In the genomic region with DNA sequence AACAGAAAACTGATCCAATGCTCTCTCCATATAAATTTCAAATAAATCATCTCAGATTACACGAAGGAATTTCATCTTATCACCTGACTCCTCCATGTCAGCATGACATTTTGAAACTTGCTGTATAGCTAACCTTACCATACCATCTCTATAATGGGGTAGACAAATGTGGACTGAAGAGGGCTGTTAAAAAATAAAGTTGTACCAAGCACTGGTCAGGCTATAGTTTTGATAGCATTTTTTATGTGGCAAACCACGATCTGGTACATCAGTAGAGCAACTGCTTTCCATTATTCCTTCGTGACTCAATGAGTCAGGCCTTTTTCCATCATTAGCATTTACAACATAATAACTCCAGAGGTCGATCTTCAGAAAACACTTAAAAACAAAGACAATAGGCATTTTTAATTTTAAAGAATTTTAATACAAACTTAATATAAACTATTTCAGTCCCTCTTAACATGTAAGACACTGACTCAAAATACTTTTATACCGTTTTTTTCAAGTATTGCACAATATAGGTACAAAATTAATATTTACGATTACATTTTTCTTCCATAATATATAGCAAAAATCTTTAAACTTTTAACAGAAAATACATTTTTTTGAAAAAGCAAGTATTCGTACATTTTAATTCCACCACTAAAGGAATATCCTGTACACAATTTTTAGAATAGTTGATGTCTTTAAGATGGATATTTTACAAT, we compare ENCODE assay signal across 12 cellular contexts. TPM values are rescaled to one million over a fixed set of nuclear protein-coding genes. Genes with fewer than 3 reads are reported as not detected.
DNase-seq lines count a peak whose midpoint lies in the region; ATAC-seq and TF ChIP-seq lines count a peak whose summit lies in the region.
"Had no signal": no experiment of that assay in that cellular context is flagged by ENCODE, and none has a peak within 500 bp of the region (broad histone marks: within the 10 kb centered on the region; RNA-seq: fewer than 3 reads in every experiment).

No MANE protein-coding gene starts in this region.

- DNase-seq in right atrium auricular region (ENCODE audit: low spot score), result no peak
- no peak for DNase-seq in Right ventricle myocardium superior
- DNase-seq in NCI-H2196 (lab: John Stamatoyannopoulos, UW; ENCODE audit: unreplicated experiment), result no peak
- no peak for DNase-seq in thyroid gland
- no peak for DNase-seq in nucleus accumbens (lab: John Stamatoyannopoulos, UW)
- DNase-seq in NCI-H128 (lab: John Stamatoyannopoulos, UW; ENCODE audit: unreplicated experiment), result no peak
- DNase-seq: AML-193, MG63, RPMI8226 had no signal

- H3K9ac ChIP-seq in endocrine pancreas (ENCODE audit: control insufficient read depth, insufficient read depth, low read length) (no peak overlapping the region), neural cell (ENCODE audit: low read length) (no peak overlapping the region)

- ATAC-seq in Right ventricle myocardium superior (ENCODE audit: poor library complexity), result no peak

- no peak for TF ChIP-seq EP300 in neural cell (conservative IDR thresholded peaks at IDR 0.05; ENCODE audit: poor library complexity, severe bottlenecking)

- H3K27ac ChIP-seq in right atrium auricular region, result peak overlapping the region; percentile 21 to 100
- H3K27ac ChIP-seq in neural cell (ENCODE audit: low read length), result no peak overlapping the region
- peak overlapping the region in 1 of 3 donors; percentile 4 for H3K27ac ChIP-seq in thyroid gland

- H3K4me3 ChIP-seq in right atrium auricular region (no peak overlapping the region), endocrine pancreas (ENCODE audit: control insufficient read depth, insufficient read depth, low read length) (peak overlapping the region; percentile 35), neural cell (ENCODE audit: low read length) (peak overlapping the region; percentile 70), thyroid gland (replicated peaks in 1 of 3) (no peak overlapping the region)
- H3K4me3 ChIP-seq: MG63 had no signal

- H3K9me2 ChIP-seq in neural cell (ENCODE audit: insufficient read depth, low read length), result no peaks in the 10 kb centered on the region

- H3K36me3 ChIP-seq in right atrium auricular region (peaks cover 27% of the 10 kb centered on the region), endocrine pancreas (ENCODE audit: control insufficient read depth, insufficient read depth, low read length) (peaks cover 3% of the 10 kb centered on the region), neural cell (ENCODE audit: insufficient read depth, low read length) (no peaks in the 10 kb centered on the region), thyroid gland (peaks cover 10 to 23% of the 10 kb centered on the region in 2 donors)

- H3F3A ChIP-seq in neural cell (ENCODE audit: insufficient read depth, low read length, poor library complexity, severe bottlenecking), result no peaks in the 10 kb centered on the region

- intact Hi-C loops in Right ventricle myocardium superior (cut with DNase I), result no loop called here
- intact Hi-C loops in thyroid gland (cut with DNase I), result loop anchor here (5.0 kb wide), 1 partner anchor 85 kb away; no protein-coding TSS in a partner anchor

- H3K4me1 ChIP-seq in right atrium auricular region (peaks cover 0 to 31% of the 10 kb centered on the region in 2 donors), endocrine pancreas (ENCODE audit: control insufficient read depth, insufficient read depth, low read length) (peaks cover 20% of the 10 kb centered on the region), thyroid gland (peaks cover 31 to 39% of the 10 kb centered on the region in 2 donors)

- H3K27me3 ChIP-seq in right atrium auricular region (no peaks in the 10 kb centered on the region), endocrine pancreas (ENCODE audit: control insufficient read depth, insufficient read depth, low read length) (no peaks in the 10 kb centered on the region), neural cell (ENCODE audit: insufficient read depth, low read depth, low read length) (no peaks in the 10 kb centered on the region), thyroid gland (no peaks in the 10 kb centered on the region)
- H3K27me3 ChIP-seq: MG63 had no signal

- H3K79me2 ChIP-seq in neural cell (replicated peaks; ENCODE audit: insufficient read depth, low read length), result peaks cover 44% of the 10 kb centered on the region

- H3K9me3 ChIP-seq in right atrium auricular region (no peaks in the 10 kb centered on the region), endocrine pancreas (ENCODE audit: control insufficient read depth, low read length) (no peaks in the 10 kb centered on the region), neural cell (ENCODE audit: low read length) (no peaks in the 10 kb centered on the region), thyroid gland (no peaks in the 10 kb centered on the region)
- H3K9me3 ChIP-seq: MG63 had no signal

- TF ChIP-seq CTCF in right atrium auricular region (IDR thresholded peaks at IDR 0.05) (no peak), neural cell (IDR thresholded peaks at IDR 0.05; ENCODE audit: poor library complexity, severe bottlenecking) (no peak), thyroid gland (IDR thresholded peaks at IDR 0.05) (no peak)

- TF ChIP-seq RAD21 in neural cell (conservative IDR thresholded peaks at IDR 0.05), result no peak

- 80 to 82% methylated on average over 7 of the region's 7 CpGs for WGBS in thyroid gland, 2 donors

- TF ChIP-seq POLR2A in thyroid gland (IDR thresholded peaks at IDR 0.05), result no peak

- H4K20me1 ChIP-seq in neural cell (ENCODE audit: insufficient read depth), result no peaks in the 10 kb centered on the region

- H2AFZ ChIP-seq in neural cell (ENCODE audit: low read depth, low read length), result no peak overlapping the region

- peak overlapping the region; percentile 47 for H3K4me2 ChIP-seq in neural cell (ENCODE audit: low read length)

TF ChIP-seq in neural cell, 6 proteins besides CTCF, POLR2A, EP300 and RAD21:
- no peak for TF ChIP-seq MXI1 (conservative IDR thresholded peaks at IDR 0.05; ENCODE audit: poor library complexity, severe bottlenecking)
- TF ChIP-seq, protein P1, sequence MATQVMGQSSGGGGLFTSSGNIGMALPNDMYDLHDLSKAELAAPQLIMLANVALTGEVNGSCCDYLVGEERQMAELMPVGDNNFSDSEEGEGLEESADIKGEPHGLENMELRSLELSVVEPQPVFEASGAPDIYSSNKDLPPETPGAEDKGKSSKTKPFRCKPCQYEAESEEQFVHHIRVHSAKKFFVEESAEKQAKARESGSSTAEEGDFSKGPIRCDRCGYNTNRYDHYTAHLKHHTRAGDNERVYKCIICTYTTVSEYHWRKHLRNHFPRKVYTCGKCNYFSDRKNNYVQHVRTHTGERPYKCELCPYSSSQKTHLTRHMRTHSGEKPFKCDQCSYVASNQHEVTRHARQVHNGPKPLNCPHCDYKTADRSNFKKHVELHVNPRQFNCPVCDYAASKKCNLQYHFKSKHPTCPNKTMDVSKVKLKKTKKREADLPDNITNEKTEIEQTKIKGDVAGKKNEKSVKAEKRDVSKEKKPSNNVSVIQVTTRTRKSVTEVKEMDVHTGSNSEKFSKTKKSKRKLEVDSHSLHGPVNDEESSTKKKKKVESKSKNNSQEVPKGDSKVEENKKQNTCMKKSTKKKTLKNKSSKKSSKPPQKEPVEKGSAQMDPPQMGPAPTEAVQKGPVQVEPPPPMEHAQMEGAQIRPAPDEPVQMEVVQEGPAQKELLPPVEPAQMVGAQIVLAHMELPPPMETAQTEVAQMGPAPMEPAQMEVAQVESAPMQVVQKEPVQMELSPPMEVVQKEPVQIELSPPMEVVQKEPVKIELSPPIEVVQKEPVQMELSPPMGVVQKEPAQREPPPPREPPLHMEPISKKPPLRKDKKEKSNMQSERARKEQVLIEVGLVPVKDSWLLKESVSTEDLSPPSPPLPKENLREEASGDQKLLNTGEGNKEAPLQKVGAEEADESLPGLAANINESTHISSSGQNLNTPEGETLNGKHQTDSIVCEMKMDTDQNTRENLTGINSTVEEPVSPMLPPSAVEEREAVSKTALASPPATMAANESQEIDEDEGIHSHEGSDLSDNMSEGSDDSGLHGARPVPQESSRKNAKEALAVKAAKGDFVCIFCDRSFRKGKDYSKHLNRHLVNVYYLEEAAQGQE (IDR thresholded peaks at IDR 0.05; ENCODE audit: borderline replicate concordance), result no peak
- TF ChIP-seq EZH2 (IDR thresholded peaks at IDR 0.05; ENCODE audit: borderline replicate concordance, insufficient read depth, low read length, poor library complexity, severe bottlenecking), result no peak
- TF ChIP-seq SMC3 (conservative IDR thresholded peaks at IDR 0.05; ENCODE audit: poor library complexity), result no peak
- no peak for TF ChIP-seq POLR2AphosphoS5 (IDR thresholded peaks at IDR 0.05)
- TF ChIP-seq TAF1 (IDR thresholded peaks at IDR 0.05; ENCODE audit: low read depth), result no peak

RNA-seq across cellular contexts. Expression of a gene that starts 4.2 kb away (rescaled TPM):
- 10 to 100 TPM; 29.0 to 31.0 TPM for total RNA-seq in right atrium auricular region
- total RNA-seq in Right ventricle myocardium superior, result 83.8 TPM
- 8.0 and 8.9 TPM in 2 replicates for polyA plus RNA-seq in neural cell
- polyA minus RNA-seq in neural cell, result 27.5 and 27.9 TPM in 2 replicates
- total RNA-seq in thyroid gland, result 10 to 100 TPM; 28.1 to 46.4 (median 31.1) TPM

RNA-seq across cellular contexts. Expression of a gene that starts 26.6 kb away (rescaled TPM):
- total RNA-seq in right atrium auricular region (under 1 TPM; 0.26 to 0.31 TPM), Right ventricle myocardium superior (0.51 TPM), thyroid gland (under 1 TPM in 1 of 4 donors, not detected in 3; 0.11 TPM)
- polyA plus RNA-seq in neural cell, result not detected in 2 replicates
- polyA minus RNA-seq in neural cell, result not detected in 2 replicates
- total RNA-seq: NCI-H460 had no signal

Comparison
In these comparisons a context has a peak if more than half of its experiments do, and no peak if none do; other contexts are left out.
1. H3K4me3 ChIP-seq: peak in endocrine pancreas (single experiment) and neural cell (single experiment); none in right atrium auricular region (0 of 2) and thyroid gland (0 of 3).